ENCODE assay signal across 11 cellular contexts in genomic region chr5:155147222-155147621, GRCh38.
DNase-seq lines count a peak whose midpoint lies in the region; TF ChIP-seq lines count a peak whose summit lies in the region.
"Had no signal": no experiment of that assay in that cellular context is flagged by ENCODE, and none has a peak within 500 bp of the region (broad histone marks: within the 10 kb centered on the region; RNA-seq: fewer than 3 reads in every experiment).

No MANE protein-coding gene starts in this region.

- no peak overlapping the region for H3K4me3 ChIP-seq in osteoblast (ENCODE audit: insufficient read depth, low read length)
- H3K4me3 ChIP-seq: thyroid gland had no signal

- H4K20me1 ChIP-seq in osteoblast (ENCODE audit: insufficient read depth, low read length) = no peaks in the 10 kb centered on the region

- no peak overlapping the region for H2AFZ ChIP-seq in osteoblast (ENCODE audit: low read length)

- no peaks in the 10 kb centered on the region for H3K9me3 ChIP-seq in osteoblast (ENCODE audit: low read depth, low read length)
- H3K9me3 ChIP-seq: thyroid gland had no signal

- TF ChIP-seq CTCF in osteoblast (IDR thresholded peaks at IDR 0.05; ENCODE audit: extremely low read depth, low read depth, low read length) = peak; percentile 20

- H3K27me3 ChIP-seq in osteoblast (ENCODE audit: insufficient read depth, low read length) = no peaks in the 10 kb centered on the region
- H3K27me3 ChIP-seq: thyroid gland had no signal

- no peaks in the 10 kb centered on the region for H3K36me3 ChIP-seq in osteoblast (ENCODE audit: insufficient read depth, low read length)
- H3K36me3 ChIP-seq: thyroid gland had no signal

- DNase-seq in ELR (ENCODE audit: low read depth) (peak; percentile 40), NAMALWA (ENCODE audit: low spot score) (peak; percentile 22), dermis blood vessel endothelial cell (peak; percentile 36), osteoblast (ENCODE audit: insufficient read length, low spot score, missing footprints) (peak; percentile 5), middle frontal gyrus (ENCODE audit: extremely low spot score, low spot score) (no peak), NCI-H1105 treated with DMSO at 0.1 percent for 48 hours (lab: John Stamatoyannopoulos, UW) (no peak), NCI-H2171 treated with DMSO at 0.1 percent for 48 hours (lab: John Stamatoyannopoulos, UW) (no peak), NCI-H2107 treated with DMSO at 0.1 percent for 48 hours (lab: John Stamatoyannopoulos, UW; ENCODE audit: unreplicated experiment) (no peak)
- DNase-seq: activated gamma-delta T cell, thyroid gland had no signal

- no peaks in the 10 kb centered on the region for H3K79me2 ChIP-seq in osteoblast (ENCODE audit: insufficient read depth, low read length)

- H3K27ac ChIP-seq in osteoblast (ENCODE audit: low read depth, low read length) = no peak overlapping the region
- H3K27ac ChIP-seq: KMS-11, thyroid gland had no signal

- H3K4me1 ChIP-seq in osteoblast (ENCODE audit: insufficient read depth, low read length) = no peaks in the 10 kb centered on the region
- H3K4me1 ChIP-seq: thyroid gland had no signal

- no peak overlapping the region for H3K4me2 ChIP-seq in osteoblast (ENCODE audit: insufficient read depth, low read length)
- H3K4me2 ChIP-seq: KMS-11 had no signal

Comparison
In these comparisons a context has a peak if more than half of its experiments do, and no peak if none do; other contexts are left out.
1. DNase-seq: peak in ELR (single experiment), NAMALWA (single experiment), dermis blood vessel endothelial cell (single experiment) and osteoblast (single experiment); none in middle frontal gyrus (single experiment), NCI-H1105 treated with DMSO at 0.1 percent for 48 hours (single experiment), NCI-H2171 treated with DMSO at 0.1 percent for 48 hours (single experiment) and NCI-H2107 treated with DMSO at 0.1 percent for 48 hours (single experiment).